In the genomic region with DNA sequence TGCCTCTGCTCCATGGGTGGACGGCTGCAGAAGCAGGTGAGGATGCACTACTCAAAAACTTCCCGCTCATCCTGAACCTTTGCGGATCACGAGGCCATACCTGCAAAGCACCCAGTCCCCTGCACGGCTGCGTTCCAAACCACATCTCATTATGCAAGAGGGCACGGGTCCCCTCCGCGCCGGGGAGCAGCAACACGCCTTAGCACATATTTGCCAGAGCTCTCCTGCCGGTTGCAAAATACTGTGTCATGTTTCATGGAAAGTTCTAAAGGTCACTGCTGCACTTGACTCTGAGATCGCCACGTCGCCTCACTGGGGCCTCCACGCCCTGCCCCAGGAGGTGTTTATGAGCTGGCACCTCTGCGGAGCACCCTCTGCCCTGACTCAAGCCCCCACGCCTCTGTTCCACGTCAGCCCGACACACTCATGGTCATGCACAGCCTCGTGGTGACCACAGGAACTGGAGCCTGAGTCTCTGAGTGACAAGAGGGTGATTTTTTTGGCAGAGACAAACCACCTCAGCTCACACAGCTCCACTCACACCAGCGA, we compare ENCODE assay signal across 10 cellular contexts.
A peak's percentile ranks its signal among the peaks of the same experiment; 100 is the strongest.
DNase-seq lines count a peak whose midpoint lies in the region; ATAC-seq and TF ChIP-seq lines count a peak whose summit lies in the region.
"Had no signal": no experiment of that assay in that cellular context is flagged by ENCODE, and none has a peak within 500 bp of the region (broad histone marks: within the 10 kb centered on the region; RNA-seq: fewer than 3 reads in every experiment).

No MANE protein-coding gene starts in this region.

- peak overlapping the region in 1 of 4 donors; percentile 21 for H3K4me3 ChIP-seq in Peyer's patch
- H3K4me3 ChIP-seq in fibroblast of mammary gland (ENCODE audit: control insufficient read depth, low read depth, low read length), result no peak overlapping the region
- H3K4me3 ChIP-seq in skeletal muscle cell (ENCODE audit: low read depth, low read length), result no peak overlapping the region

- peaks cover 0 to 24% (median 0%) of the 10 kb centered on the region in 4 donors for H3K4me1 ChIP-seq in Peyer's patch

- no peaks in the 10 kb centered on the region for H3K27me3 ChIP-seq in Peyer's patch

- H3K9me3 ChIP-seq in Peyer's patch, result no peaks in the 10 kb centered on the region

- H3K27ac ChIP-seq in Peyer's patch, result peak overlapping the region in 3 of 4 donors; percentile 60 to 78 (median 77)
- H3K27ac ChIP-seq: C4-2B, VCaP had no signal

- TF ChIP-seq CTCF in Peyer's patch (IDR thresholded peaks at IDR 0.05), result peak in 4 of 6 experiments; percentile 22 to 92 (median 78)
- peak; percentile 42 for TF ChIP-seq CTCF in fibroblast of mammary gland (conservative IDR thresholded peaks at IDR 0.05; ENCODE audit: control insufficient read depth, insufficient read depth, low read depth, low read length)

- no peaks in the 10 kb centered on the region for H3K36me3 ChIP-seq in Peyer's patch

- ATAC-seq in GM21360 (IDR thresholded peaks at IDR 0.05; ENCODE audit: unreplicated experiment), result no peak

- TF ChIP-seq POLR2A in Peyer's patch (IDR thresholded peaks at IDR 0.05), result peak; percentile 10 to 45

- DNase-seq in NCI-H748 (lab: John Stamatoyannopoulos, UW; ENCODE audit: unreplicated experiment), result peak; percentile 34
- DNase-seq in NCI-H748 treated with DMSO at 0.1 percent for 48 hours (lab: John Stamatoyannopoulos, UW), result no peak
- DNase-seq in Peyer's patch, result peak in 2 of 3 donors; percentile 90 to 92
- peak; percentile 88 for DNase-seq in fibroblast of mammary gland (ENCODE audit: low read depth)
- DNase-seq in skeletal muscle cell (ENCODE audit: low read depth), result peak; percentile 89
- DNase-seq in globus pallidus (ENCODE audit: low spot score), result no peak
- DNase-seq in hippocampal formation (lab: John Stamatoyannopoulos, UW), result no peak

Comparison
In these comparisons a context has a peak if more than half of its experiments do, and no peak if none do; other contexts are left out.
1. DNase-seq: peak in NCI-H748 (single experiment), Peyer's patch (2 of 3), fibroblast of mammary gland (single experiment) and skeletal muscle cell (single experiment); none in NCI-H748 treated with DMSO at 0.1 percent for 48 hours (single experiment), globus pallidus (single experiment) and hippocampal formation (0 of 2).